ENCODE assay signal across 8 cellular contexts in the genomic region with DNA sequence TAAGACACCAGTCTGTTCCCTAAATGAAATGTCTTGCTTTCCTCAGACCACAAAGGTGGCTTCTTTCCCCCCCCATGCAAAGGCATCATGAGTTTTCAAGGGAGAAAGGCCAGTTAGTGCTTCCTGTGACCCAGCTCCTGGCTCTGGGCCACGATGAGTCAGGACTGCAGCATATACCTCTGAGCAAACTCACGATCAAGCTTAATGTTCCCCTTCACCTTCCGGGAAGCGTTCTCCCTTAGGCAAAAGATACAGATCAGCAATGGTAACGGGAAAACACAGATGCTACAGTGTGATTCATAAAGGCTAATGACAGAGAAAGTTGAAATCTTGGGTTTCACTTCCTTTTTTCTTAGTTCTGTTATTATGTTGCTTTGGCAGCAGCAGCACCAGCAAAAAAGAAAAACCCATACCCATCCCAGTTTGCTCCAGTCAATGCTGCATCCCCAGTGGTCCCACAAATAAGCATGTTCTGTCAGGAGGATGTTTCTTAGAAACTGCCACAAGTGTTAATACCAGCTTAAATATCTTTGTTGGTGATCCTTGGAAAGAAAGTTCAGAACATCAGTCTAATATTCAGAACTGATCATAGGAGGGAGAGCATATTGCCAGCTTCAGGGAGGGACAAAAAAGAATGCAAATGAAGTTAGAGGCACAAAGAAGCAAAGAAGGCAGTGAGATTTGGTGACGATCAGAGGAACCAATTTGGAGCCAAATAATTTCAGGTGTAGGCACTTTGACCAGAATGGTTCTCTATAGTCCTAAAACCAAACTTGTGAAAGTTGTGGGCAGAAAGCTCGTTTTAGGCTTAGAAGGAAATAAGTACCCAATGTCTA. TPM values are rescaled to one million over a fixed set of nuclear protein-coding genes. Genes with fewer than 3 reads are reported as not detected.
A peak's percentile ranks its signal among the peaks of the same experiment; 100 is the strongest.
DNase-seq lines count a peak whose midpoint lies in the region; ATAC-seq and TF ChIP-seq lines count a peak whose summit lies in the region.

No MANE protein-coding gene starts in this region.

- H3K4me1 ChIP-seq in adrenal gland (replicated peaks in 1 of 2): no peaks in the 10 kb centered on the region

- H3K4me3 ChIP-seq in adrenal gland: no peak overlapping the region

- intact Hi-C loops in adrenal gland (cut with DNase I): no loop called here

- CTCF ChIA-PET in HEK293T (lab: Yijun Ruan, JAX): interaction anchor here (0.6 kb wide), 1 partner anchor 38 kb away, joined by 3 read pairs; no protein-coding TSS in a partner anchor

- TF ChIP-seq POLR2A in adrenal gland (IDR thresholded peaks at IDR 0.05): no peak

- no peaks in the 10 kb centered on the region for H3K36me3 ChIP-seq in adrenal gland (replicated peaks in 1 of 2)

- H3K9me3 ChIP-seq in adrenal gland (replicated peaks in 1 of 3): no peaks in the 10 kb centered on the region

- TF ChIP-seq CTCF in adrenal gland (IDR thresholded peaks at IDR 0.05): no peak

- H3K27me3 ChIP-seq in adrenal gland: no peaks in the 10 kb centered on the region

- peak overlapping the region in 1 of 5 donors; percentile 49 for H3K27ac ChIP-seq in adrenal gland

- WGBS in adrenal gland, 4 donors: 33 to 44% (median 38%) methylated on average over 7 of the region's 7 CpGs

- DNase-seq in Kasumi-1 (lab: John Stamatoyannopoulos, UW) (peak; percentile 23 to 37), adrenal gland (peak; percentile 55 to 85 (median 80)), lung microvascular endothelial cell (ENCODE audit: low read depth in 2 of 2) (peak; percentile 83 to 97), HEK293T (ENCODE audit: extremely low spot score) (no peak), activated gamma-delta T cell treated with Interleukin-2 at 50 U/mL for 16 hours (no peak), NCI-H82 treated with DMSO at 0.1 percent for 48 hours (lab: John Stamatoyannopoulos, UW; ENCODE audit: unreplicated experiment) (no peak)

- ATAC-seq in GM18499 (IDR thresholded peaks at IDR 0.05; ENCODE audit: insufficient read depth, unreplicated experiment): peak; percentile 90
- peak; percentile 96 for ATAC-seq in GM21786 (IDR thresholded peaks at IDR 0.05; ENCODE audit: unreplicated experiment)

- POLR2A ChIA-PET in HEK293T (lab: Yijun Ruan, JAX): no interaction called here

TF ChIP-seq in HEK293T, 16 proteins besides CTCF, POLR2A, EP300 and RAD21:
- TF ChIP-seq SUZ12 (IDR thresholded peaks at IDR 0.05) (no peak), TARDBP (IDR thresholded peaks at IDR 0.05) (no peak), SP1 (IDR thresholded peaks at IDR 0.05) (no peak), L3MBTL2 (conservative IDR thresholded peaks at IDR 0.05) (no peak), BHLHE40 (IDR thresholded peaks at IDR 0.05; ENCODE audit: borderline replicate concordance) (no peak), FOXA1 (IDR thresholded peaks at IDR 0.05) (no peak)
- TF ChIP-seq, protein P1, sequence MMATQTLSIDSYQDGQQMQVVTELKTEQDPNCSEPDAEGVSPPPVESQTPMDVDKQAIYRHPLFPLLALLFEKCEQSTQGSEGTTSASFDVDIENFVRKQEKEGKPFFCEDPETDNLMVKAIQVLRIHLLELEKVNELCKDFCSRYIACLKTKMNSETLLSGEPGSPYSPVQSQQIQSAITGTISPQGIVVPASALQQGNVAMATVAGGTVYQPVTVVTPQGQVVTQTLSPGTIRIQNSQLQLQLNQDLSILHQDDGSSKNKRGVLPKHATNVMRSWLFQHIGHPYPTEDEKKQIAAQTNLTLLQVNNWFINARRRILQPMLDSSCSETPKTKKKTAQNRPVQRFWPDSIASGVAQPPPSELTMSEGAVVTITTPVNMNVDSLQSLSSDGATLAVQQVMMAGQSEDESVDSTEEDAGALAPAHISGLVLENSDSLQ (IDR thresholded peaks at IDR 0.05): no peak

RNA-seq across cellular contexts. Expression of gene LONRF3, which starts 41.2 kb away (rescaled TPM):
- total RNA-seq in adrenal gland (1 to 10 TPM; 6.5 to 9.8 (median 7.8) TPM), lung microvascular endothelial cell (15.7 and 44.8 TPM in 2 replicates)
- 1 to 10 TPM; 1.4 to 4.8 (median 1.8) TPM for polyA plus RNA-seq in adrenal gland

RNA-seq across cellular contexts. Expression of gene CT47C1, which starts 57.2 kb away (rescaled TPM):
- total RNA-seq in adrenal gland: not detected
- polyA plus RNA-seq in adrenal gland: not detected
- total RNA-seq in lung microvascular endothelial cell: not detected in 2 replicates

Comparison
In these comparisons a context has a peak if more than half of its experiments do, and no peak if none do; other contexts are left out.
1. DNase-seq: peak in Kasumi-1 (2 of 2), adrenal gland (7 of 7) and lung microvascular endothelial cell (2 of 2); none in HEK293T (single experiment), activated gamma-delta T cell treated with Interleukin-2 at 50 U/mL for 16 hours (single experiment) and NCI-H82 treated with DMSO at 0.1 percent for 48 hours (single experiment).